21 cellular contexts compared by ENCODE assay signal in the genomic region with DNA sequence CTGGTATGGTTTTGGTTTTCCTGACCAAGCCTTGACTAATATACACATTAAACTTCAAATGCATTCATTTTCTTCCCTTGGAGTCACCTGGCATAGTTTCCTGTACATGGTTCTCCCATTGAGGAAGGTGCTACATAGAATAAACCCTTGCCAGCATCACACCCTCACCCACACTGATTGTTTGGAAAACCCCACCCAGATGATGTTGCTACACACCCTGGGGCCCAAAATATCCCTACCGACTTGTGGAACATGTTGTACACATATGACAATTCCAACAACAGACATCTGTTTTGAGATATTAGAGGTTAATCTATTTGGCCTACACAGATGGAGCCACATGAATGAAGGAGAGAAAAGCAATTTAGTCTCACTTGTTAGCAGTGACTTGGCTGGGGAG.
DNase-seq lines count a peak whose midpoint lies in the region; ATAC-seq and TF ChIP-seq lines count a peak whose summit lies in the region.
"Had no signal": no experiment of that assay in that cellular context is flagged by ENCODE, and none has a peak within 500 bp of the region (broad histone marks: within the 10 kb centered on the region; RNA-seq: fewer than 3 reads in every experiment).

No MANE protein-coding gene starts in this region.

- CTCF ChIA-PET in HEK293T (lab: Yijun Ruan, JAX), result interaction anchor here (0.7 kb wide), 1 partner anchor 231 kb away, joined by 5 read pairs; no protein-coding TSS in a partner anchor

- H3K27me3 ChIP-seq in left ventricle myocardium inferior (ENCODE audit: low read depth), result no peaks in the 10 kb centered on the region
- H3K27me3 ChIP-seq: BE2C had no signal

- no peaks in the 10 kb centered on the region for H3K36me3 ChIP-seq in left ventricle myocardium inferior
- H3K36me3 ChIP-seq: BE2C, HAP-1 had no signal

- TF ChIP-seq CTCF in left ventricle myocardium inferior (IDR thresholded peaks at IDR 0.05; ENCODE audit: borderline replicate concordance) (no peak), epithelial cell of esophagus (IDR thresholded peaks at IDR 0.05; ENCODE audit: insufficient read depth, low read depth, low read length, missing control alignments) (no peak), fibroblast of mammary gland (conservative IDR thresholded peaks at IDR 0.05; ENCODE audit: control insufficient read depth, insufficient read depth, low read depth, low read length) (no peak)

- no peaks in the 10 kb centered on the region for H3K9me3 ChIP-seq in left ventricle myocardium inferior (replicated peaks)
- H3K9me3 ChIP-seq: BE2C, HAP-1 had no signal

- ATAC-seq in GM21717 (IDR thresholded peaks at IDR 0.05; ENCODE audit: unreplicated experiment), result no peak
- ATAC-seq: GM12878 had no signal

- no peak overlapping the region for H3K4me3 ChIP-seq in left ventricle myocardium inferior
- H3K4me3 ChIP-seq in epithelial cell of esophagus (ENCODE audit: low read length), result no peak overlapping the region
- no peak overlapping the region for H3K4me3 ChIP-seq in fibroblast of mammary gland (ENCODE audit: control insufficient read depth, low read depth, low read length)
- H3K4me3 ChIP-seq: GM12878, GM23248, HAP-1 had no signal

- H3K4me1 ChIP-seq in left ventricle myocardium inferior, result peaks cover 11% of the 10 kb centered on the region
- H3K4me1 ChIP-seq: BE2C, HAP-1 had no signal

- intact Hi-C loops in left ventricle myocardium inferior (cut with micrococcal nuclease), result no loop called here
- intact Hi-C loops in cardiac septum (cut with DNase I), result no loop called here

- DNase-seq in left ventricle myocardium inferior, result no peak
- no peak for DNase-seq in cardiac septum (ENCODE audit: low spot score)
- DNase-seq in epithelial cell of esophagus (ENCODE audit: low read depth), result peak; percentile 36
- DNase-seq in fibroblast of mammary gland (ENCODE audit: low read depth), result peak; percentile 1
- DNase-seq in HEK293T (ENCODE audit: extremely low spot score), result no peak
- no peak for DNase-seq in HT-29 (ENCODE audit: low spot score)
- DNase-seq: ACHN; BE2C; C1 segment of cervical spinal cord; CD4-positive, CD25-positive, alpha-beta regulatory T cell; CD8-positive, alpha-beta memory T cell; COR-L47; DMS 273 treated with DMSO at 0.1 percent for 48 hours; DMS53; DND-41; EL; GM23248; HFFc6 had no signal

- H3K27ac ChIP-seq in left ventricle myocardium inferior (replicated peaks), result peak overlapping the region; percentile 43
- H3K27ac ChIP-seq: GM23248 had no signal

- POLR2A ChIA-PET in HEK293T (lab: Yijun Ruan, JAX), result no interaction called here

TF ChIP-seq in HEK293T, 16 proteins besides CTCF, POLR2A, EP300 and RAD21:
- no peak for TF ChIP-seq SUZ12 (IDR thresholded peaks at IDR 0.05)
- TF ChIP-seq HDGF (IDR thresholded peaks at IDR 0.05; ENCODE audit: borderline replicate concordance), result no peak

Comparison
In these comparisons a context has a peak if more than half of its experiments do, and no peak if none do; other contexts are left out.
1. DNase-seq: peak in epithelial cell of esophagus (single experiment) and fibroblast of mammary gland (single experiment); none in left ventricle myocardium inferior (single experiment), cardiac septum (single experiment), HEK293T (single experiment) and HT-29 (single experiment).